ENCODE assay signal across 34 cellular contexts in genomic region chr16:71954180-71954579, GRCh38. TPM values are rescaled to one million over a fixed set of nuclear protein-coding genes. Genes with fewer than 3 reads are reported as not detected.
"Had no signal": no experiment of that assay in that cellular context is flagged by ENCODE, and none has a peak within 500 bp of the region (broad histone marks: within the 10 kb centered on the region; RNA-seq: fewer than 3 reads in every experiment).

No MANE protein-coding gene starts in this region.

- H3K27me3 Mint-ChIP-seq: activated CD4-positive, alpha-beta T cell treated with anti-CD3 and anti-CD28 coated beads for 36 hours; central memory CD8-positive, alpha-beta T cell; dendritic cell treated with granulocyte-macrophage colony-stimulating factor and Interleukin-4, amounts not matched to agents 40 ng/mL and 50 ng/mL, for 4 days had no signal

- FAIRE-seq: astrocyte, bronchial epithelial cell, frontal cortex had no signal

- H3K36me3 Mint-ChIP-seq: activated CD4-positive, alpha-beta memory T cell treated with anti-CD3 and anti-CD28 coated beads for 36 hours; activated naive CD4-positive, alpha-beta T cell treated with anti-CD3 and anti-CD28 coated beads, Interleukin-2, amount 50 U/mL, for 72 hours had no signal

- H3K9me3 Mint-ChIP-seq: activated CD4-positive, alpha-beta memory T cell treated with anti-CD3 and anti-CD28 coated beads for 36 hours; activated naive CD4-positive, alpha-beta T cell treated with anti-CD3 and anti-CD28 coated beads, Interleukin-2, amount 50 U/mL, for 72 hours; activated T-helper 1 cell treated with anti-CD3 and anti-CD28 coated beads, Interleukin-12 subunit alpha, Interleukin-12 subunit beta, Interleukin-2, Interleukin-4 antibody, amounts not matched to agents 30 ng/mL and 10 ng/mL and 1 ng/mL, durations not matched to agents 14 hours and 24 hours and 36 hours; activated T-helper 2 cell treated with anti-CD3 and anti-CD28 coated beads, Interferon-gamma antibody, Interleukin-2, Interleukin-4, amounts not matched to agents 10 μg/mL and 5 μg/mL and 100 μg/mL, durations not matched to agents 14 hours and 24 hours and 36 hours; central memory CD8-positive, alpha-beta T cell; dendritic cell treated with granulocyte-macrophage colony-stimulating factor and Interleukin-4, amounts not matched to agents 40 ng/mL and 50 ng/mL, for 4 days; endodermal cell had no signal

- H3K36me3 ChIP-seq: brain microvascular endothelial cell had no signal

- DNase-seq: activated CD4-positive, alpha-beta memory T cell treated with anti-CD3 and anti-CD28 coated beads for 36 hours; activated CD4-positive, alpha-beta T cell treated with anti-CD3 and anti-CD28 coated beads for 36 hours; activated CD4-positive, CD25-positive, alpha-beta regulatory T cell; activated CD4-positive, CD25-positive, alpha-beta regulatory T cell treated with anti-CD3 and anti-CD28 coated beads, Interleukin-2, amount 50 U/mL, for 72 hours; activated CD8-positive, alpha-beta memory T cell treated with anti-CD3 and anti-CD28 coated beads, Interleukin-2, amount 10 ng/mL, durations not matched to agents 7 days and 5 days; activated CD8-positive, alpha-beta memory T cell treated with anti-CD3 and anti-CD28 coated beads, Interleukin-2, amount 50 U/mL, for 4 hours; activated CD8-positive, alpha-beta T cell treated with anti-CD3 and anti-CD28 coated beads, Interleukin-2, amount 10 ng/mL, durations not matched to agents 7 days and 5 days; activated effector memory CD4-positive, alpha-beta T cell treated with anti-CD3 and anti-CD28 coated beads, Interleukin-2, amount 50 U/mL, for 16 hours; activated naive CD4-positive, alpha-beta T cell treated with anti-CD3 and anti-CD28 coated beads, Interleukin-2, amount 10 ng/mL, durations not matched to agents 7 days and 5 days; activated naive CD8-positive, alpha-beta T cell treated with anti-CD3 and anti-CD28 coated beads, Interleukin-2, amount 10 ng/mL, durations not matched to agents 7 days and 5 days; activated T-cell treated with anti-CD3 and anti-CD28 coated beads, Interleukin-2, amount 50 U/mL, for 1 hour; activated T-cell treated with anti-CD3 and anti-CD28 coated beads, Interleukin-2, amount 50 U/mL, for 48 hours; anterior cingulate cortex; brain microvascular endothelial cell; dorsolateral prefrontal cortex; effector memory CD4-positive, alpha-beta T cell; endodermal cell; foreskin fibroblast; head of caudate nucleus; T-helper 2 cell had no signal

- H3K4me1 Mint-ChIP-seq: endodermal cell had no signal

- H3K4me3 Mint-ChIP-seq: activated CD4-positive, alpha-beta memory T cell treated with anti-CD3 and anti-CD28 coated beads for 36 hours; activated CD4-positive, alpha-beta T cell treated with anti-CD3 and anti-CD28 coated beads for 36 hours; activated CD8-positive, alpha-beta memory T cell treated with anti-CD3 and anti-CD28 coated beads, Interleukin-2, amount 10 ng/mL, durations not matched to agents 7 days and 5 days; activated CD8-positive, alpha-beta T cell treated with anti-CD3 and anti-CD28 coated beads, Interleukin-2, amount 10 ng/mL, durations not matched to agents 7 days and 5 days; activated naive CD4-positive, alpha-beta T cell treated with anti-CD3 and anti-CD28 coated beads, Interleukin-2, amount 10 ng/mL, durations not matched to agents 7 days and 5 days; activated naive CD8-positive, alpha-beta T cell treated with anti-CD3 and anti-CD28 coated beads, Interleukin-2, amount 10 ng/mL, durations not matched to agents 7 days and 5 days; central memory CD8-positive, alpha-beta T cell; dendritic cell treated with granulocyte-macrophage colony-stimulating factor and Interleukin-4, amounts not matched to agents 40 ng/mL and 50 ng/mL, for 4 days; endodermal cell had no signal

- H3K27ac Mint-ChIP-seq: activated CD4-positive, alpha-beta memory T cell treated with anti-CD3 and anti-CD28 coated beads for 36 hours; activated CD4-positive, alpha-beta T cell treated with anti-CD3 and anti-CD28 coated beads for 36 hours; activated naive CD4-positive, alpha-beta T cell treated with anti-CD3 and anti-CD28 coated beads, Interleukin-2, amount 50 U/mL, for 72 hours; activated T-helper 1 cell treated with anti-CD3 and anti-CD28 coated beads, Interleukin-12 subunit alpha, Interleukin-12 subunit beta, Interleukin-2, Interleukin-4 antibody, amounts not matched to agents 30 ng/mL and 10 ng/mL and 1 ng/mL, durations not matched to agents 14 hours and 24 hours and 36 hours; endodermal cell had no signal

- ATAC-seq: activated CD8-positive, alpha-beta memory T cell treated with anti-CD3 and anti-CD28 coated beads, Interleukin-2, amount 10 ng/mL, durations not matched to agents 7 days and 5 days; activated CD8-positive, alpha-beta T cell treated with anti-CD3 and anti-CD28 coated beads, Interleukin-2, amount 10 ng/mL, durations not matched to agents 7 days and 5 days; esophagus mucosa had no signal

- H3K27ac ChIP-seq: brain microvascular endothelial cell, coronary artery, dorsolateral prefrontal cortex had no signal

- H3K4me3 ChIP-seq: coronary artery, dorsolateral prefrontal cortex had no signal

- H3K27me3 ChIP-seq: brain microvascular endothelial cell, dorsolateral prefrontal cortex had no signal

RNA-seq across cellular contexts. Expression of gene PKD1L3, which starts 46.0 kb away (rescaled TPM):
- total RNA-seq: activated CD4-positive, alpha-beta memory T cell treated with anti-CD3 and anti-CD28 coated beads for 36 hours; activated CD4-positive, alpha-beta T cell treated with anti-CD3 and anti-CD28 coated beads for 36 hours; activated CD4-positive, alpha-beta T cell treated with anti-CD3 and anti-CD28 coated beads, Interleukin-2, amount 10 ng/mL, durations not matched to agents 24 days and 14 days; activated T-helper 1 cell treated with anti-CD3 and anti-CD28 coated beads, Interleukin-12 subunit alpha, Interleukin-12 subunit beta, Interleukin-2, Interleukin-4 antibody, amounts not matched to agents 30 ng/mL and 10 ng/mL and 1 ng/mL, durations not matched to agents 14 hours and 24 hours and 36 hours; activated T-helper 2 cell treated with anti-CD3 and anti-CD28 coated beads, Interferon-gamma antibody, Interleukin-2, Interleukin-4, amounts not matched to agents 10 μg/mL and 5 μg/mL and 100 μg/mL, durations not matched to agents 14 hours and 24 hours and 36 hours; astrocyte; bronchial epithelial cell; cardiac septum; epithelial cell of proximal tubule; esophagus mucosa; T-helper 1 cell treated with Interleukin-12 subunit alpha and Interleukin-12 subunit beta and Interleukin-4 antibody, amounts not matched to agents 30 ng/mL and 1 ng/mL, for 36 hours had no signal
